In the genomic region with DNA sequence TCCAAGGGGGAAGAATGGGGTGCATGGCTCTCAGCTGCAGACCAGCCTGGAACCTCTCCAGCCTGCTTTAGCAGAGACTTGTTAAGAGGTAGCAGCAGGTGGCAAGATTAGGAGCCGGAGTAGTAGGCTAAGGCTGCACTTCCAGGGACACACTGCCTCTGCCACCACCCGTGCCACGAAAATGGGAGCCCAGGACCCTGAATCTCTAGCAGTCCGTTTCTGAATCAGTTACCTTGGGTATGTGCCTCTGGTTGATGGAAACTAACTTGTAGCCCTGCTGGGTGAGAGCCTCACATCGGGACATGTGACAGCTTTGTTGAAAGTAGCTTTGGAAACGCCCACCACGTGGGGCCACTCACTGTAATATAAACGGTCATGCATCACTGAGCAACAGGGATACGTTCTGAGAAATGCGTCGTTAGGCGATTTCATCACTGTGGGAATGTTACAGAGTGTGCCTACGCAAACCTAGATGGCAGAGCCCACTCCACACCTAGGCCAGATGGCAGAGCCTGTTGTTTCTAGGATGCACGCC, we compare ENCODE assay signal across 1 cellular context.
TF ChIP-seq lines count a peak whose summit lies in the region.

No MANE protein-coding gene starts in this region.

TF ChIP-seq in SK-N-SH, 30 proteins besides CTCF, POLR2A, EP300 and RAD21 (continued from another document):
- TF ChIP-seq YY1 (IDR thresholded peaks at IDR 0.05; ENCODE audit: low read depth): no peak
